ENCODE assay signal across 5 cellular contexts in the genomic region with DNA sequence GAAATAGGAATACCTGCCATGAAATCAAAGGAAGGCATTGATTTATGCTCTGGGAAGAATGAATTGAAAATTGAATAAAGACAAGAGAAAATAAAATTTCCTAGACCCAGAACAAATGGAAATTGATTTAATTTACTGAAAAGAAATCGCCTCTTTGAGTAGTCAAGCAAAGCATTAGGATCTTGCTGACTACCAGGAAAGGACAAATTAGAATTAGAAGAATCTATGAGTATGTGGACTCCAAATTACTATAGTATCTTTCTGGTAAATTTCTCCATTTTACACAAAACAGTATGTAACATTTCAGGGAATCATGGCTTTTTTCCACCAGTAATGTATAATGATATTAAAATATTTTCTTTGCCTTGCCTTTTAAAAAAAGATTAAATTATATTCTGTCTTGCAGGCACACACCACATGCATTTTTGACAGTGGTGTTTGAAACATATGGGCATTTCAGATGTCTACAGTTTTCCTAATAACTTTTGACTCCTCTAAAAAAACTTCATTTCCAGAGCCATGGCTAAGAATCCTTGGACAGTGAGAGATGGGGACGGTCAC.
"Had no signal": no experiment of that assay in that cellular context is flagged by ENCODE, and none has a peak within 500 bp of the region (broad histone marks: within the 10 kb centered on the region; RNA-seq: fewer than 3 reads in every experiment).

No MANE protein-coding gene starts in this region.

- ATAC-seq: HepG2, K562 had no signal

- H3K4me3 ChIP-seq: K562 had no signal

- DNase-seq: IMR-90, KBM-7 had no signal

- H3K27ac ChIP-seq: HL-60 had no signal
